ENCODE assay signal across 11 cellular contexts in genomic region chr2:41965886-41966285, GRCh38.
A peak's percentile ranks its signal among the peaks of the same experiment; 100 is the strongest.
DNase-seq lines count a peak whose midpoint lies in the region; ATAC-seq, FAIRE-seq and TF ChIP-seq lines count a peak whose summit lies in the region.
"Had no signal": no experiment of that assay in that cellular context is flagged by ENCODE, and none has a peak within 500 bp of the region (broad histone marks: within the 10 kb centered on the region; RNA-seq: fewer than 3 reads in every experiment).

No MANE protein-coding gene starts in this region.

- no peaks in the 10 kb centered on the region for H4K20me1 ChIP-seq in SK-N-SH (ENCODE audit: insufficient read depth)

- H3K9me2 ChIP-seq in SK-N-SH = no peaks in the 10 kb centered on the region

- TF ChIP-seq RAD21 in SK-N-SH (IDR thresholded peaks at IDR 0.05; ENCODE audit: low read length) = no peak

- H3K4me1 ChIP-seq in SK-N-SH (ENCODE audit: control insufficient read depth in 1 of 2, insufficient read depth in 2 of 2, low read depth in 1 of 2, low read length in 1 of 2) (peaks cover 23 to 52% of the 10 kb centered on the region in 2 experiments), muscle layer of duodenum (ENCODE audit: control insufficient read depth in 1 of 2, insufficient read depth in 2 of 2, low read length in 2 of 2) (peaks cover 29 to 43% of the 10 kb centered on the region in 2 donors), transverse colon (peaks cover 43 to 56% (median 52%) of the 10 kb centered on the region in 4 donors)
- H3K4me1 ChIP-seq: HAP-1 had no signal

- H3K27me3 ChIP-seq in SK-N-SH (ENCODE audit: insufficient read depth) = no peaks in the 10 kb centered on the region; the same call in 1 of the 2 replicates
- no peaks in the 10 kb centered on the region for H3K27me3 ChIP-seq in muscle layer of duodenum (ENCODE audit: low read depth, low read length)
- no peaks in the 10 kb centered on the region for H3K27me3 ChIP-seq in transverse colon

- no peaks in the 10 kb centered on the region for H3K36me3 ChIP-seq in SK-N-SH (replicated peaks in 1 of 2; ENCODE audit: control insufficient read depth in 1 of 2, insufficient read depth in 2 of 2, low read length in 1 of 2)
- no peaks in the 10 kb centered on the region for H3K36me3 ChIP-seq in muscle layer of duodenum (ENCODE audit: control insufficient read depth in 1 of 2, insufficient read depth in 2 of 2, low read length in 2 of 2)
- H3K36me3 ChIP-seq in transverse colon = no peaks in the 10 kb centered on the region
- H3K36me3 ChIP-seq: HAP-1 had no signal

- no peaks in the 10 kb centered on the region for H3K79me2 ChIP-seq in SK-N-SH (ENCODE audit: insufficient read depth)

- peaks cover 5% of the 10 kb centered on the region for H3F3A ChIP-seq in SK-N-SH (replicated peaks; ENCODE audit: insufficient read depth)

- DNase-seq in SK-N-SH = no peak
- peak; percentile 20 for DNase-seq in dermis blood vessel endothelial cell
- DNase-seq in transverse colon = peak; percentile 20
- DNase-seq in GF-D8 (lab: John Stamatoyannopoulos, UW) = no peak
- DNase-seq in frontal cortex (ENCODE audit: low spot score in 2 of 2) = no peak
- no peak for DNase-seq in NCI-H2081 (lab: John Stamatoyannopoulos, UW)

- peak overlapping the region; percentile 32; the same call in 1 of the 2 replicates for H2AFZ ChIP-seq in SK-N-SH (ENCODE audit: low read depth)

- no peaks in the 10 kb centered on the region for H3K9me3 ChIP-seq in SK-N-SH
- H3K9me3 ChIP-seq in muscle layer of duodenum (ENCODE audit: control insufficient read depth in 1 of 2, low read length in 2 of 2) = no peaks in the 10 kb centered on the region
- H3K9me3 ChIP-seq in transverse colon = no peaks in the 10 kb centered on the region
- H3K9me3 ChIP-seq: HAP-1 had no signal

- no peak overlapping the region; the same call in 1 of the 2 replicates for H3K9ac ChIP-seq in SK-N-SH

- H3K27ac ChIP-seq in SK-N-SH (ENCODE audit: low read depth in 2 of 2, low read length in 1 of 2) (peak overlapping the region in 1 of 2 experiments; percentile 56; a peak in 1 of 4 replicates), muscle layer of duodenum (ENCODE audit: low read length) (peak overlapping the region; percentile 60), transverse colon (peak overlapping the region; percentile 67 to 82 (median 75))

- 60% methylated on average over 2 of the region's 2 CpGs for WGBS in SK-N-SH (ENCODE audit: low lambda C conversion rate)
- 60 to 69% methylated on average over 2 of the region's 2 CpGs for WGBS in transverse colon (ENCODE audit: low coverage in 1 of 2), 2 donors

- TF ChIP-seq CTCF in SK-N-SH (IDR thresholded peaks at IDR 0.05) = no peak
- TF ChIP-seq CTCF in transverse colon (IDR thresholded peaks at IDR 0.05) = no peak

- TF ChIP-seq EP300 in SK-N-SH (IDR thresholded peaks at IDR 0.05; ENCODE audit: borderline replicate concordance in 1 of 2, low read depth in 1 of 2, low read length in 1 of 2) (no peak), transverse colon (IDR thresholded peaks at IDR 0.05; ENCODE audit: low read depth) (no peak)

- no peak for TF ChIP-seq POLR2A in transverse colon (IDR thresholded peaks at IDR 0.05)

- POLR2A ChIA-PET in SK-N-SH (lab: Yijun Ruan, JAX) = interaction anchor here (2.3 kb wide), 1 partner anchor 81 kb away, joined by 19 read pairs; the partner anchor contains the start of gene PKDCC

- in situ Hi-C loops in transverse colon (cut with MboI; ENCODE audit: low pct_ligation_motif_present in 1 of 4, low pct_unique_long_range_greater_than_20kb in 1 of 4, low sequenced_read_pairs in 3 of 4) = no loop called here

- intact Hi-C loops in transverse colon (cut with DNase I; ENCODE audit: low total_unique reads) = loop anchor here (5.0 kb wide), 1 partner anchor 81 kb away; the partner anchor contains the start of gene PKDCC

- peak overlapping the region; percentile 65 for H3K4me2 ChIP-seq in SK-N-SH

- H3K4me3 ChIP-seq in SK-N-SH (ENCODE audit: low read depth in 2 of 2, low read length in 1 of 2) (no peak overlapping the region), muscle layer of duodenum (ENCODE audit: low read depth in 1 of 2, low read length in 2 of 2) (no peak overlapping the region), transverse colon (no peak overlapping the region)
- H3K4me3 ChIP-seq: HAP-1 had no signal

- no peak for FAIRE-seq in frontal cortex (lab: Jason Lieb, UNC)
- FAIRE-seq: A204.1 had no signal

- ATAC-seq in SK-N-SH treated with all-trans-retinoic acid at 6 μM for 48 hours = no peak
- ATAC-seq: WTC11 had no signal

- CTCF ChIA-PET in SK-N-SH (lab: Yijun Ruan, JAX) = interaction anchor here (1.3 to 3.1 kb wide), 3 partner anchors 60 to 95 kb away, joined by 3 to 20 read pairs (median 4); no protein-coding TSS in a partner anchor

TF ChIP-seq in SK-N-SH, 30 proteins besides CTCF, POLR2A, EP300 and RAD21:
- TF ChIP-seq SIN3A (IDR thresholded peaks at IDR 0.05; ENCODE audit: borderline replicate concordance, low read depth, low read length) (no peak), RCOR1 (IDR thresholded peaks at IDR 0.05; ENCODE audit: low read length) (no peak), IRF3 (IDR thresholded peaks at IDR 0.05; ENCODE audit: low read depth, low read length) (no peak)

TF ChIP-seq in SK-N-SH treated with all-trans-retinoic acid at 6 μM for 48 hours, 23 proteins besides CTCF, POLR2A, EP300 and RAD21 (continues in another document):
- no peak for TF ChIP-seq SNAI2 (CRISPR knock-in tag; IDR thresholded peaks at IDR 0.05)
- TF ChIP-seq CREB5 (CRISPR knock-in tag; IDR thresholded peaks at IDR 0.05; ENCODE audit: low read depth) = no peak
- TF ChIP-seq ZFP3 (CRISPR knock-in tag; IDR thresholded peaks at IDR 0.05) = no peak
- TF ChIP-seq ISL1 (CRISPR knock-in tag; IDR thresholded peaks at IDR 0.05) = no peak
- TF ChIP-seq RARB (CRISPR knock-in tag; IDR thresholded peaks at IDR 0.05) = no peak
- TF ChIP-seq POU6F1 (CRISPR knock-in tag; IDR thresholded peaks at IDR 0.05; ENCODE audit: borderline replicate concordance, low read depth) = no peak
- no peak for TF ChIP-seq ZNF565 (CRISPR knock-in tag; conservative IDR thresholded peaks at IDR 0.05; ENCODE audit: low read depth)
- no peak for TF ChIP-seq ESRRG (CRISPR knock-in tag; IDR thresholded peaks at IDR 0.05)
- no peak for TF ChIP-seq OSR1 (CRISPR knock-in tag; IDR thresholded peaks at IDR 0.05)
- no peak for TF ChIP-seq TOX (CRISPR knock-in tag; IDR thresholded peaks at IDR 0.05; ENCODE audit: borderline replicate concordance)
- TF ChIP-seq PATZ1 (CRISPR knock-in tag; IDR thresholded peaks at IDR 0.05; ENCODE audit: borderline replicate concordance) = no peak
- TF ChIP-seq ZFP30 (CRISPR knock-in tag; IDR thresholded peaks at IDR 0.05) = no peak
- TF ChIP-seq ZNF8 (CRISPR knock-in tag; IDR thresholded peaks at IDR 0.05) = no peak
- TF ChIP-seq TCF4 (CRISPR knock-in tag; IDR thresholded peaks at IDR 0.05; ENCODE audit: borderline replicate concordance) = no peak
- TF ChIP-seq ZC3H10 (CRISPR knock-in tag; IDR thresholded peaks at IDR 0.05) = no peak
- TF ChIP-seq BACH2 (CRISPR knock-in tag; IDR thresholded peaks at IDR 0.05; ENCODE audit: borderline replicate concordance) = no peak
- TF ChIP-seq CSDC2 (CRISPR knock-in tag; IDR thresholded peaks at IDR 0.05) = no peak
- no peak for TF ChIP-seq ZNF70 (CRISPR knock-in tag; IDR thresholded peaks at IDR 0.05)
- TF ChIP-seq PPARA (CRISPR knock-in tag; IDR thresholded peaks at IDR 0.05; ENCODE audit: borderline replicate concordance) = no peak

Comparison
In these comparisons a context has a peak if more than half of its experiments do, and no peak if none do; other contexts are left out.
1. DNase-seq: peak in dermis blood vessel endothelial cell (single experiment) and transverse colon (single experiment); none in SK-N-SH (single experiment), GF-D8 (single experiment), frontal cortex (0 of 2) and NCI-H2081 (0 of 2).